Comparison of ENCODE assay signal across 1 cellular context in the genomic region with DNA sequence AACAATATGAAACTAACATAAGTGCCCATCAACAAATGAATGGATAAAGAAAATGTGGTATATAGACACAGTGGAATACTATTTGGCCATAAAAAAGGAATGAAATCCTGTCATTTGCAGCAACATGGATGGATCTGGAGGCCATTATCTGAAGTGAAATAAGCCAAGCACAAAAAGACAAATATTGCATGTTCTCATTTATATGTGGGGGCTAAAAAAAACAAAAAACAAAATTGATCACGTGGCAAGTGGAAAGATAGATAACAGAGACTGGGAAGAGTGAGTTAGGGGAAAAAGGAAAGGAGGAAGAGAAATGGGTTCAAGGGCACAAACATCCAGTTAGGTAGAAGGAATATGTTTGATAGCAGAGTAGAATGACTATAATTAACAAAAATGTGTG.
TF ChIP-seq lines count a peak whose summit lies in the region.

No MANE protein-coding gene starts in this region.

TF ChIP-seq in K562, 482 proteins besides CTCF, POLR2A, EP300 and RAD21 (continued from another document):
- TF ChIP-seq, protein P1, sequence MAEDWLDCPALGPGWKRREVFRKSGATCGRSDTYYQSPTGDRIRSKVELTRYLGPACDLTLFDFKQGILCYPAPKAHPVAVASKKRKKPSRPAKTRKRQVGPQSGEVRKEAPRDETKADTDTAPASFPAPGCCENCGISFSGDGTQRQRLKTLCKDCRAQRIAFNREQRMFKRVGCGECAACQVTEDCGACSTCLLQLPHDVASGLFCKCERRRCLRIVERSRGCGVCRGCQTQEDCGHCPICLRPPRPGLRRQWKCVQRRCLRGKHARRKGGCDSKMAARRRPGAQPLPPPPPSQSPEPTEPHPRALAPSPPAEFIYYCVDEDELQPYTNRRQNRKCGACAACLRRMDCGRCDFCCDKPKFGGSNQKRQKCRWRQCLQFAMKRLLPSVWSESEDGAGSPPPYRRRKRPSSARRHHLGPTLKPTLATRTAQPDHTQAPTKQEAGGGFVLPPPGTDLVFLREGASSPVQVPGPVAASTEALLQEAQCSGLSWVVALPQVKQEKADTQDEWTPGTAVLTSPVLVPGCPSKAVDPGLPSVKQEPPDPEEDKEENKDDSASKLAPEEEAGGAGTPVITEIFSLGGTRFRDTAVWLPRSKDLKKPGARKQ (CRISPR knock-in tag; IDR thresholded peaks at IDR 0.05) = no peak
- TF ChIP-seq ADNP (tag; IDR thresholded peaks at IDR 0.05) (0 out of 2 replicates have a peak, but pooled peaks have one; percentile 55), BACH1 (tag; IDR thresholded peaks at IDR 0.05) (no peak), KAT2B (IDR thresholded peaks at IDR 0.05; ENCODE audit: low read depth, low read length) (no peak), NFATC3 (IDR thresholded peaks at IDR 0.05) (0 out of 2 replicates have a peak, but pooled peaks have one; percentile 43), ZNF75A (CRISPR knock-in tag; IDR thresholded peaks at IDR 0.05) (no peak), RBM15 (IDR thresholded peaks at IDR 0.05; ENCODE audit: insufficient read depth, low read length) (no peak), CXXC5 (CRISPR knock-in tag; IDR thresholded peaks at IDR 0.05) (no peak), THRAP3 (IDR thresholded peaks at IDR 0.05; ENCODE audit: borderline replicate concordance) (0 out of 2 replicates have a peak, but pooled peaks have one; percentile 15), FOSL1 (tag; conservative IDR thresholded peaks at IDR 0.05) (peak; percentile 62), HNRNPUL1 (IDR thresholded peaks at IDR 0.05; ENCODE audit: low read length) (no peak), ZKSCAN1 (IDR thresholded peaks at IDR 0.05; ENCODE audit: low read depth, low read length) (no peak), MAZ (CRISPR knock-in tag; conservative IDR thresholded peaks at IDR 0.05 in 1 of 2, IDR thresholded peaks at IDR 0.05 in 1 of 2) (no peak)
- TF ChIP-seq, protein P2, sequence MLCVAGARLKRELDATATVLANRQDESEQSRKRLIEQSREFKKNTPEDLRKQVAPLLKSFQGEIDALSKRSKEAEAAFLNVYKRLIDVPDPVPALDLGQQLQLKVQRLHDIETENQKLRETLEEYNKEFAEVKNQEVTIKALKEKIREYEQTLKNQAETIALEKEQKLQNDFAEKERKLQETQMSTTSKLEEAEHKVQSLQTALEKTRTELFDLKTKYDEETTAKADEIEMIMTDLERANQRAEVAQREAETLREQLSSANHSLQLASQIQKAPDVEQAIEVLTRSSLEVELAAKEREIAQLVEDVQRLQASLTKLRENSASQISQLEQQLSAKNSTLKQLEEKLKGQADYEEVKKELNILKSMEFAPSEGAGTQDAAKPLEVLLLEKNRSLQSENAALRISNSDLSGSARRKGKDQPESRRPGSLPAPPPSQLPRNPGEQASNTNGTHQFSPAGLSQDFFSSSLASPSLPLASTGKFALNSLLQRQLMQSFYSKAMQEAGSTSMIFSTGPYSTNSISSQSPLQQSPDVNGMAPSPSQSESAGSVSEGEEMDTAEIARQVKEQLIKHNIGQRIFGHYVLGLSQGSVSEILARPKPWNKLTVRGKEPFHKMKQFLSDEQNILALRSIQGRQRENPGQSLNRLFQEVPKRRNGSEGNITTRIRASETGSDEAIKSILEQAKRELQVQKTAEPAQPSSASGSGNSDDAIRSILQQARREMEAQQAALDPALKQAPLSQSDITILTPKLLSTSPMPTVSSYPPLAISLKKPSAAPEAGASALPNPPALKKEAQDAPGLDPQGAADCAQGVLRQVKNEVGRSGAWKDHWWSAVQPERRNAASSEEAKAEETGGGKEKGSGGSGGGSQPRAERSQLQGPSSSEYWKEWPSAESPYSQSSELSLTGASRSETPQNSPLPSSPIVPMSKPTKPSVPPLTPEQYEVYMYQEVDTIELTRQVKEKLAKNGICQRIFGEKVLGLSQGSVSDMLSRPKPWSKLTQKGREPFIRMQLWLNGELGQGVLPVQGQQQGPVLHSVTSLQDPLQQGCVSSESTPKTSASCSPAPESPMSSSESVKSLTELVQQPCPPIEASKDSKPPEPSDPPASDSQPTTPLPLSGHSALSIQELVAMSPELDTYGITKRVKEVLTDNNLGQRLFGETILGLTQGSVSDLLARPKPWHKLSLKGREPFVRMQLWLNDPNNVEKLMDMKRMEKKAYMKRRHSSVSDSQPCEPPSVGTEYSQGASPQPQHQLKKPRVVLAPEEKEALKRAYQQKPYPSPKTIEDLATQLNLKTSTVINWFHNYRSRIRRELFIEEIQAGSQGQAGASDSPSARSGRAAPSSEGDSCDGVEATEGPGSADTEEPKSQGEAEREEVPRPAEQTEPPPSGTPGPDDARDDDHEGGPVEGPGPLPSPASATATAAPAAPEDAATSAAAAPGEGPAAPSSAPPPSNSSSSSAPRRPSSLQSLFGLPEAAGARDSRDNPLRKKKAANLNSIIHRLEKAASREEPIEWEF (CRISPR knock-in tag; IDR thresholded peaks at IDR 0.05) = no peak
- TF ChIP-seq, protein P3, sequence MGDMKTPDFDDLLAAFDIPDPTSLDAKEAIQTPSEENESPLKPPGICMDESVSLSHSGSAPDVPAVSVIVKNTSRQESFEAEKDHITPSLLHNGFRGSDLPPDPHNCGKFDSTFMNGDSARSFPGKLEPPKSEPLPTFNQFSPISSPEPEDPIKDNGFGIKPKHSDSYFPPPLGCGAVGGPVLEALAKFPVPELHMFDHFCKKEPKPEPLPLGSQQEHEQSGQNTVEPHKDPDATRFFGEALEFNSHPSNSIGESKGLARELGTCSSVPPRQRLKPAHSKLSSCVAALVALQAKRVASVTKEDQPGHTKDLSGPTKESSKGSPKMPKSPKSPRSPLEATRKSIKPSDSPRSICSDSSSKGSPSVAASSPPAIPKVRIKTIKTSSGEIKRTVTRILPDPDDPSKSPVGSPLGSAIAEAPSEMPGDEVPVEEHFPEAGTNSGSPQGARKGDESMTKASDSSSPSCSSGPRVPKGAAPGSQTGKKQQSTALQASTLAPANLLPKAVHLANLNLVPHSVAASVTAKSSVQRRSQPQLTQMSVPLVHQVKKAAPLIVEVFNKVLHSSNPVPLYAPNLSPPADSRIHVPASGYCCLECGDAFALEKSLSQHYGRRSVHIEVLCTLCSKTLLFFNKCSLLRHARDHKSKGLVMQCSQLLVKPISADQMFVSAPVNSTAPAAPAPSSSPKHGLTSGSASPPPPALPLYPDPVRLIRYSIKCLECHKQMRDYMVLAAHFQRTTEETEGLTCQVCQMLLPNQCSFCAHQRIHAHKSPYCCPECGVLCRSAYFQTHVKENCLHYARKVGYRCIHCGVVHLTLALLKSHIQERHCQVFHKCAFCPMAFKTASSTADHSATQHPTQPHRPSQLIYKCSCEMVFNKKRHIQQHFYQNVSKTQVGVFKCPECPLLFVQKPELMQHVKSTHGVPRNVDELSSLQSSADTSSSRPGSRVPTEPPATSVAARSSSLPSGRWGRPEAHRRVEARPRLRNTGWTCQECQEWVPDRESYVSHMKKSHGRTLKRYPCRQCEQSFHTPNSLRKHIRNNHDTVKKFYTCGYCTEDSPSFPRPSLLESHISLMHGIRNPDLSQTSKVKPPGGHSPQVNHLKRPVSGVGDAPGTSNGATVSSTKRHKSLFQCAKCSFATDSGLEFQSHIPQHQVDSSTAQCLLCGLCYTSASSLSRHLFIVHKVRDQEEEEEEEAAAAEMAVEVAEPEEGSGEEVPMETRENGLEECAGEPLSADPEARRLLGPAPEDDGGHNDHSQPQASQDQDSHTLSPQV (IDR thresholded peaks at IDR 0.05) = no peak
- TF ChIP-seq, protein P4, sequence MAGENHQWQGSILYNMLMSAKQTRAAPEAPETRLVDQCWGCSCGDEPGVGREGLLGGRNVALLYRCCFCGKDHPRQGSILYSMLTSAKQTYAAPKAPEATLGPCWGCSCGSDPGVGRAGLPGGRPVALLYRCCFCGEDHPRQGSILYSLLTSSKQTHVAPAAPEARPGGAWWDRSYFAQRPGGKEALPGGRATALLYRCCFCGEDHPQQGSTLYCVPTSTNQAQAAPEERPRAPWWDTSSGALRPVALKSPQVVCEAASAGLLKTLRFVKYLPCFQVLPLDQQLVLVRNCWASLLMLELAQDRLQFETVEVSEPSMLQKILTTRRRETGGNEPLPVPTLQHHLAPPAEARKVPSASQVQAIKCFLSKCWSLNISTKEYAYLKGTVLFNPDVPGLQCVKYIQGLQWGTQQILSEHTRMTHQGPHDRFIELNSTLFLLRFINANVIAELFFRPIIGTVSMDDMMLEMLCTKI (IDR thresholded peaks at IDR 0.05; ENCODE audit: partially characterized antibody) = no peak
- TF ChIP-seq, protein P5, sequence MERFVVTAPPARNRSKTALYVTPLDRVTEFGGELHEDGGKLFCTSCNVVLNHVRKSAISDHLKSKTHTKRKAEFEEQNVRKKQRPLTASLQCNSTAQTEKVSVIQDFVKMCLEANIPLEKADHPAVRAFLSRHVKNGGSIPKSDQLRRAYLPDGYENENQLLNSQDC (CRISPR knock-in tag; IDR thresholded peaks at IDR 0.05) = no peak
